ENCODE assay signal across 1 cellular context in the genomic region with DNA sequence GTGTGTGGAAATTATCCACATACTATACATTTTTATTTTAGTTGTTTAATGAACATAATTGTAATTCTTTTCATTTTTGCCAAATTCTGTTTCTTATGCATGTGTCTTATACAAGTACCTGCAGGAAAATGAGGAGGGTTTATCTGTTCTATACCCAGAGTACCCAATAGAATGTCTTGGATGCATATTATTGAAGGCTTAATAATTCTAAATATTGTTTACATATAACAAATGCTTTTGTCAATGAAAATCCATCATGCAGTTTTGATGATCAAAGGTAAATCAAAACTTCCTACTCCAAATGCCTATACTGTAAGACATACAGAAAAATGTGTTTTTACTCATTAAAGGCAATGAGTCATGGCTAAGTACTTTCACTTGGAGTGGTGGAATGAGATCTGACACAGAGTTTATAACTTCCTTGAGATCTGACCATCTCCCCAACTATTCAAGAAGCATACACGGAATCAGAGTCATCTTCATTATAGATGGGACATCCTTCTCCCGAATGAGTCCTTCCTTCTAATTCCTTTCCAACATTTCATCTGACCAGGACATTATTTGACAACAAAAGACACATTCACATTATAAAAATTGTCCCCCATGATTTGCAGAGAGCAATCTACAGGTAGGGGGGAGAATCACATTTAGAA.
A peak's percentile ranks its signal among the peaks of the same experiment; 100 is the strongest.
TF ChIP-seq lines count a peak whose summit lies in the region.

No MANE protein-coding gene starts in this region.

TF ChIP-seq in endothelial cell of umbilical vein, 7 proteins besides CTCF, POLR2A, EP300 and RAD21:
- peak; percentile 16 for TF ChIP-seq GATA2 (IDR thresholded peaks at IDR 0.05; ENCODE audit: insufficient read depth, insufficient read length, low read depth, low read length)
- TF ChIP-seq FOS (IDR thresholded peaks at IDR 0.05; ENCODE audit: borderline replicate concordance, insufficient read depth, low read length), result peak; percentile 41
